In genomic region chr14:30874999-30875787, GRCh38 we compare ENCODE assay signal across 8 cellular contexts. TPM values are rescaled to one million over a fixed set of nuclear protein-coding genes. Genes with fewer than 3 reads are reported as not detected.
DNase-seq lines count a peak whose midpoint lies in the region; ATAC-seq and TF ChIP-seq lines count a peak whose summit lies in the region.

No MANE protein-coding gene starts in this region.

- no peak overlapping the region for H3K27ac ChIP-seq in RWPE1

- no peaks in the 10 kb centered on the region for H3K9me3 Mint-ChIP-seq in activated T-cell treated with anti-CD3 and anti-CD28 coated beads, Interleukin-2, amount 50 U/mL, for 72 hours

- H3K27me3 Mint-ChIP-seq in activated T-cell treated with anti-CD3 and anti-CD28 coated beads, Interleukin-2, amount 50 U/mL, for 72 hours (ENCODE audit: low read depth) = peaks cover 61% of the 10 kb centered on the region

- peak overlapping the region; percentile 88 to 92 for H3K4me3 Mint-ChIP-seq in activated T-cell treated with anti-CD3 and anti-CD28 coated beads, Interleukin-2, amount 50 U/mL, for 72 hours

- POLR2A ChIA-PET in RWPE1 (lab: Yijun Ruan, JAX; ENCODE audit: low non-redundant PET) = no interaction called here

- peaks cover 0 to 2% of the 10 kb centered on the region in 2 donors for H3K36me3 Mint-ChIP-seq in activated T-cell treated with anti-CD3 and anti-CD28 coated beads, Interleukin-2, amount 50 U/mL, for 72 hours (ENCODE audit: insufficient read depth in 2 of 2)

- DNase-seq in DMS79 (lab: John Stamatoyannopoulos, UW) = peak; percentile 7
- DNase-seq in GM20000 (ENCODE audit: low spot score) = peak; percentile 47
- peak; percentile 15 to 19 for DNase-seq in activated T-cell treated with anti-CD3 and anti-CD28 coated beads, Interleukin-2, amount 50 U/mL, for 72 hours
- no peak for DNase-seq in left cardiac atrium
- no peak for DNase-seq in sciatic nerve (ENCODE audit: low spot score)
- DNase-seq in RWPE1 (ENCODE audit: low spot score) = no peak
- DNase-seq in SW 1271 (lab: John Stamatoyannopoulos, UW) = no peak

- TF ChIP-seq CTCF in GM20000 (IDR thresholded peaks at IDR 0.05; ENCODE audit: extremely low read depth, missing control alignments) (no peak), RWPE1 (conservative IDR thresholded peaks at IDR 0.05; ENCODE audit: low read depth) (no peak)

- H3K4me1 Mint-ChIP-seq in activated T-cell treated with anti-CD3 and anti-CD28 coated beads, Interleukin-2, amount 50 U/mL, for 72 hours (ENCODE audit: low read depth) = peaks cover 16% of the 10 kb centered on the region

- no peak overlapping the region for H3K27ac Mint-ChIP-seq in activated T-cell treated with anti-CD3 and anti-CD28 coated beads, Interleukin-2, amount 50 U/mL, for 72 hours

- peak; percentile 13 for ATAC-seq in HG03469 (IDR thresholded peaks at IDR 0.05; ENCODE audit: unreplicated experiment)
- peak; percentile 41 to 47 for ATAC-seq in activated T-cell treated with anti-CD3 and anti-CD28 coated beads, Interleukin-2, amount 50 U/mL, for 72 hours (replicated peaks in 1 of 2)
- peak; percentile 31 to 46 for ATAC-seq in left cardiac atrium
- peak; percentile 47 for ATAC-seq in sciatic nerve

- CTCF ChIA-PET in RWPE1 (lab: Yijun Ruan, JAX) = interaction anchor here (0.6 to 0.7 kb wide), 2 partner anchors 20 to 334 kb away, joined by 3 to 5 read pairs; no protein-coding TSS in a partner anchor

- intact Hi-C loops in left cardiac atrium (cut with DNase I) = no loop called here
- intact Hi-C loops in sciatic nerve (cut with DNase I) = no loop called here

RNA-seq across cellular contexts. Expression of gene COCH, which starts 0.8 kb away (rescaled TPM):
- total RNA-seq in activated T-cell treated with anti-CD3 and anti-CD28 coated beads, Interleukin-2, amount 50 U/mL, for 72 hours = 1 to 10 TPM; 1.6 to 2.3 TPM
- total RNA-seq in left cardiac atrium (1 to 10 TPM in 1 of 2 donors, under 1 TPM in 1; 0.82 to 1.2 TPM), sciatic nerve (5.3 TPM)

Comparison
In these comparisons a context has a peak if more than half of its experiments do, and no peak if none do; other contexts are left out.
1. DNase-seq: peak in DMS79 (single experiment), GM20000 (single experiment) and activated T-cell treated with anti-CD3 and anti-CD28 coated beads, Interleukin-2, amount 50 U/mL, for 72 hours (2 of 2); none in left cardiac atrium (single experiment), sciatic nerve (single experiment), RWPE1 (single experiment) and SW 1271 (0 of 2).
2. Peak in every context shown above with its lines, with median percentiles within 50 percentile points of each other: ATAC-seq.